Comparison of ENCODE assay signal across 21 cellular contexts in genomic region chr4:121009578-121010338, GRCh38.
A peak's percentile ranks its signal among the peaks of the same experiment; 100 is the strongest.
DNase-seq lines count a peak whose midpoint lies in the region; ATAC-seq, FAIRE-seq and TF ChIP-seq lines count a peak whose summit lies in the region.
"Had no signal": no experiment of that assay in that cellular context is flagged by ENCODE, and none has a peak within 500 bp of the region (broad histone marks: within the 10 kb centered on the region; RNA-seq: fewer than 3 reads in every experiment).

No MANE protein-coding gene starts in this region.

- in situ Hi-C loops in HepG2 (cut with HindIII; ENCODE audit: extremely low pct_ligation_motif_present, low pct_unique_long_range_greater_than_20kb) (no loop called here), IMR-90 (cut with MboI; ENCODE audit: low sequenced_read_pairs) (no loop called here), K562 (cut with MboI) (no loop called here)

- no peak for ATAC-seq in HepG2
- no peak for ATAC-seq in right lobe of liver
- ATAC-seq in IMR-90 (ENCODE audit: low read depth): no peak
- ATAC-seq in K562: no peak
- no peak for ATAC-seq in HG02870 (IDR thresholded peaks at IDR 0.05; ENCODE audit: unreplicated experiment)
- ATAC-seq: GM12878 had no signal

- H2AFZ ChIP-seq in HepG2 (ENCODE audit: low read length) (no peak overlapping the region), IMR-90 (replicated peaks; ENCODE audit: low read length, poor library complexity) (no peak overlapping the region), K562 (ENCODE audit: low read depth, low read length) (no peak overlapping the region), parathyroid adenoma (peak overlapping the region; percentile 28)
- H2AFZ ChIP-seq: PC-9 had no signal

- DNase-seq in HepG2 (ENCODE audit: low spot score) (no peak), right lobe of liver (no peak), IMR-90 (no peak), K562 (ENCODE audit: extremely low read depth in 1 of 4, low spot score in 3 of 4) (no peak), putamen (ENCODE audit: low spot score) (no peak), NCI-H526 (lab: John Stamatoyannopoulos, UW) (no peak)
- DNase-seq: ACHN, C1 segment of cervical spinal cord, Caco-2, GF-D8, GOT3, NCI-H1436, NCI-H1930, NCI-H226, NCI-H524, PC-9, SJCRH30 had no signal

- TF ChIP-seq EP300 in HepG2 (IDR thresholded peaks at IDR 0.05; ENCODE audit: low read depth in 2 of 2, low read length in 2 of 2) (no peak), HepG2 (CRISPR knock-in tag; IDR thresholded peaks at IDR 0.05; ENCODE audit: borderline replicate concordance) (no peak), K562 (IDR thresholded peaks at IDR 0.05; ENCODE audit: low read length) (no peak)

- H3K4me3 ChIP-seq in HepG2 (replicated peaks in 1 of 3; ENCODE audit: insufficient read depth in 1 of 3, low read depth in 2 of 3, low read length in 3 of 3): no peak overlapping the region
- no peak overlapping the region for H3K4me3 ChIP-seq in right lobe of liver
- H3K4me3 ChIP-seq in IMR-90 (ENCODE audit: insufficient read depth, low read depth, low read length): no peak overlapping the region
- H3K4me3 ChIP-seq in K562: no peak overlapping the region
- no peak overlapping the region for H3K4me3 ChIP-seq in parathyroid adenoma (ENCODE audit: low read depth, low read length)
- H3K4me3 ChIP-seq: GM12878, PC-9, SJCRH30 had no signal

- TF ChIP-seq CTCF in HepG2 (CRISPR knock-in tag; IDR thresholded peaks at IDR 0.05): no peak
- no peak for TF ChIP-seq CTCF in right lobe of liver (IDR thresholded peaks at IDR 0.05)
- TF ChIP-seq CTCF in IMR-90 (conservative IDR thresholded peaks at IDR 0.05; ENCODE audit: low read depth, low read length): no peak
- TF ChIP-seq CTCF in K562 (IDR thresholded peaks at IDR 0.05 in 2 of 3, conservative IDR thresholded peaks at IDR 0.05 in 1 of 3; ENCODE audit: insufficient read depth in 2 of 3, low read depth in 1 of 3, low read length in 3 of 3): no peak
- no peak for TF ChIP-seq CTCF in parathyroid adenoma (IDR thresholded peaks at IDR 0.05)

- H3K79me1 ChIP-seq in IMR-90 (ENCODE audit: low read depth in 1 of 2, low read length in 2 of 2): no peaks in the 10 kb centered on the region

- H2AK5ac ChIP-seq in IMR-90 (ENCODE audit: low read depth, low read length): no peak overlapping the region

- CTCF ChIA-PET in HepG2 (lab: Yijun Ruan, JAX; ENCODE audit: low intra/inter-chr PET ratio, low total read pairs): no interaction called here
- CTCF ChIA-PET in IMR-90 (lab: Yijun Ruan, JAX): no interaction called here
- CTCF ChIA-PET in K562 (lab: Yijun Ruan, JAX; ENCODE audit: low intra/inter-chr PET ratio): no interaction called here

- no peak overlapping the region for H2BK20ac ChIP-seq in IMR-90 (ENCODE audit: low read depth, low read length)

- H3K4me1 ChIP-seq in HepG2 (ENCODE audit: insufficient read depth, low read length) (no peaks in the 10 kb centered on the region), right lobe of liver (no peaks in the 10 kb centered on the region), IMR-90 (ENCODE audit: control insufficient read depth, insufficient read depth, low read length) (no peaks in the 10 kb centered on the region), K562 (replicated peaks in 1 of 2; ENCODE audit: control insufficient read depth in 2 of 2, insufficient read depth in 2 of 2, low read length in 2 of 2) (no peaks in the 10 kb centered on the region), parathyroid adenoma (no peaks in the 10 kb centered on the region)
- H3K4me1 ChIP-seq: SJCRH30 had no signal

- no peak overlapping the region for H2BK5ac ChIP-seq in IMR-90 (ENCODE audit: low read depth, low read length, poor library complexity, severe bottlenecking)

- no peak overlapping the region for H4K91ac ChIP-seq in IMR-90 (ENCODE audit: insufficient read depth, low read depth, low read length)

- H3K9ac ChIP-seq in HepG2 (ENCODE audit: insufficient read depth, low read depth, low read length) (no peak overlapping the region), IMR-90 (ENCODE audit: low read depth, low read length) (no peak overlapping the region), K562 (ENCODE audit: insufficient read depth in 1 of 2, low read depth in 2 of 2, low read length in 2 of 2) (no peak overlapping the region), parathyroid adenoma (no peak overlapping the region)

- no peak overlapping the region for H2BK120ac ChIP-seq in IMR-90 (ENCODE audit: low read depth, low read length)

- no peak overlapping the region for H4K8ac ChIP-seq in IMR-90 (ENCODE audit: low read depth in 2 of 2, low read length in 2 of 2)

- H3K56ac ChIP-seq in IMR-90 (ENCODE audit: extremely low read depth, insufficient read depth, low read length): no peak overlapping the region

- no peaks in the 10 kb centered on the region for H3K9me1 ChIP-seq in IMR-90 (ENCODE audit: insufficient read depth, low read length)
- no peaks in the 10 kb centered on the region for H3K9me1 ChIP-seq in K562 (ENCODE audit: control insufficient read depth, insufficient read depth, low read length)

- intact Hi-C loops in HepG2 (cut with micrococcal nuclease; ENCODE audit: unreplicated experiment): no loop called here
- intact Hi-C loops in right lobe of liver (cut with DNase I): no loop called here
- intact Hi-C loops in IMR-90 (cut with micrococcal nuclease): no loop called here
- intact Hi-C loops in K562 (cut with micrococcal nuclease): no loop called here

- no peaks in the 10 kb centered on the region for H3K36me3 ChIP-seq in HepG2 (replicated peaks in 1 of 2; ENCODE audit: control insufficient read depth in 1 of 2, insufficient read depth in 2 of 2, low read length in 2 of 2)
- H3K36me3 ChIP-seq in right lobe of liver: no peaks in the 10 kb centered on the region
- H3K36me3 ChIP-seq in IMR-90 (ENCODE audit: control insufficient read depth, insufficient read depth, low read length): no peaks in the 10 kb centered on the region
- H3K36me3 ChIP-seq in K562 (ENCODE audit: control insufficient read depth, insufficient read depth, low read length): no peaks in the 10 kb centered on the region
- H3K36me3 ChIP-seq in parathyroid adenoma (ENCODE audit: control insufficient read depth, insufficient read depth, low read length): no peaks in the 10 kb centered on the region
- H3K36me3 ChIP-seq: SJCRH30 had no signal

- no peak for FAIRE-seq in HepG2 (lab: Jason Lieb, UNC)
- no peak for FAIRE-seq in K562 (lab: Jason Lieb, UNC)
- FAIRE-seq: GM12878 had no signal

- H3K27ac ChIP-seq in HepG2 (ENCODE audit: extremely low read length, insufficient read depth, low read length) (no peak overlapping the region), right lobe of liver (no peak overlapping the region), IMR-90 (ENCODE audit: insufficient read depth, low read length) (no peak overlapping the region), K562 (ENCODE audit: extremely low read depth, low read depth, low read length) (no peak overlapping the region), parathyroid adenoma (no peak overlapping the region)
- H3K27ac ChIP-seq: PC-9, RWPE1, SJCRH30 had no signal

- H3K9me3 ChIP-seq in HepG2 (ENCODE audit: low read length) (no peaks in the 10 kb centered on the region), right lobe of liver (no peaks in the 10 kb centered on the region), IMR-90 (ENCODE audit: control insufficient read depth, insufficient read depth, low read length) (no peaks in the 10 kb centered on the region), K562 (replicated peaks; ENCODE audit: control insufficient read depth, insufficient read depth, low read depth, low read length) (no peaks in the 10 kb centered on the region), parathyroid adenoma (ENCODE audit: control insufficient read depth, low read length) (no peaks in the 10 kb centered on the region)
- H3K9me3 ChIP-seq: Caco-2, SJCRH30 had no signal

- no peak overlapping the region for H2AK9ac ChIP-seq in IMR-90 (replicated peaks; ENCODE audit: low read depth, low read length, poor library complexity)

- no peak overlapping the region for H3K23ac ChIP-seq in IMR-90 (ENCODE audit: low read depth, low read length)

- H3K4me2 ChIP-seq in HepG2 (ENCODE audit: low read depth, low read length): no peak overlapping the region
- no peak overlapping the region for H3K4me2 ChIP-seq in IMR-90 (ENCODE audit: low read depth, low read length)
- H3K4me2 ChIP-seq in K562 (ENCODE audit: insufficient read depth, low read length): no peak overlapping the region
- H3K4me2 ChIP-seq in parathyroid adenoma (ENCODE audit: low read length): no peak overlapping the region
- H3K4me2 ChIP-seq: PC-9 had no signal

- H3K27me3 ChIP-seq in HepG2 (ENCODE audit: control insufficient read depth in 1 of 2, insufficient read depth in 2 of 2, low read length in 2 of 2): no peaks in the 10 kb centered on the region
- H3K27me3 ChIP-seq in right lobe of liver: no peaks in the 10 kb centered on the region
- no peaks in the 10 kb centered on the region for H3K27me3 ChIP-seq in IMR-90 (ENCODE audit: control insufficient read depth, insufficient read depth, low read length)
- H3K27me3 ChIP-seq in K562 (ENCODE audit: control insufficient read depth in 2 of 2, insufficient read depth in 2 of 2, low read length in 2 of 2): no peaks in the 10 kb centered on the region
- H3K27me3 ChIP-seq in parathyroid adenoma (ENCODE audit: control insufficient read depth, insufficient read depth, low read length): no peaks in the 10 kb centered on the region
- H3K27me3 ChIP-seq: SJCRH30 had no signal

- whole genome bisulfite sequencing in HepG2 (ENCODE audit: low lambda C conversion rate): 1% methylated on average over 3 of the region's 3 CpGs
- WGBS in right lobe of liver (ENCODE audit: insufficient coverage, low coverage, low lambda C conversion rate, missing lambda C conversion rate): 75% methylated on average over 3 of the region's 3 CpGs
- no CpG with 5 or more reads among the region's 3 CpGs for WGBS in IMR-90 (ENCODE audit: extremely low coverage in 2 of 2, insufficient read length in 1 of 2), 2 experiments
- WGBS in K562 (ENCODE audit: insufficient coverage, low coverage, missing lambda C conversion rate): 2% methylated on average over 3 of the region's 3 CpGs

- no peak overlapping the region for H3K18ac ChIP-seq in IMR-90 (ENCODE audit: low read depth, low read length)

- H3K4ac ChIP-seq in IMR-90 (ENCODE audit: low read depth, low read length): no peak overlapping the region

- TF ChIP-seq POLR2A in HepG2 (IDR thresholded peaks at IDR 0.05; ENCODE audit: insufficient read depth in 1 of 2, low read depth in 2 of 2, low read length in 2 of 2) (no peak), right lobe of liver (IDR thresholded peaks at IDR 0.05) (no peak), IMR-90 (IDR thresholded peaks at IDR 0.05; ENCODE audit: low read depth, low read length) (no peak), K562 (conservative IDR thresholded peaks at IDR 0.05) (no peak)

- no peak overlapping the region for H4K5ac ChIP-seq in IMR-90 (ENCODE audit: low read depth, low read length)

- TF ChIP-seq RAD21 in HepG2 (CRISPR knock-in tag; IDR thresholded peaks at IDR 0.05) (no peak), IMR-90 (IDR thresholded peaks at IDR 0.05; ENCODE audit: low read length) (no peak), K562 (CRISPR knock-in tag; conservative IDR thresholded peaks at IDR 0.05 in 1 of 2, IDR thresholded peaks at IDR 0.05 in 1 of 2) (no peak)

- H3K79me2 ChIP-seq in HepG2 (ENCODE audit: insufficient read depth, low read length) (no peaks in the 10 kb centered on the region), K562 (ENCODE audit: control insufficient read depth, insufficient read depth, low read length) (no peaks in the 10 kb centered on the region), parathyroid adenoma (no peaks in the 10 kb centered on the region)

- no TSS peak for BruUV-seq in HepG2 (replicated peaks; lab: Mats Ljungman, UMichigan)
- no TSS peak for BruUV-seq in IMR-90 (replicated peaks; lab: Mats Ljungman, UMichigan)
- BruUV-seq in K562 (replicated peaks; lab: Mats Ljungman, UMichigan): no TSS peak

- dilution Hi-C loops in IMR-90 (cut with HindIII; ENCODE audit: low sequenced_read_pairs, unreplicated experiment): no loop called here

- no peak overlapping the region for H2BK15ac ChIP-seq in IMR-90 (ENCODE audit: low read depth, low read length)

- POLR2A ChIA-PET in HepG2 (lab: Yijun Ruan, JAX) (no interaction called here), IMR-90 (lab: Charles Lee; ENCODE audit: unreplicated experiment) (no interaction called here), K562 (lab: Yijun Ruan, JAX) (no interaction called here)

- no peaks in the 10 kb centered on the region for H4K20me1 ChIP-seq in HepG2 (ENCODE audit: insufficient read depth, low read length)
- H4K20me1 ChIP-seq in IMR-90 (ENCODE audit: insufficient read depth, low read length): no peaks in the 10 kb centered on the region
- no peaks in the 10 kb centered on the region for H4K20me1 ChIP-seq in K562 (replicated peaks; ENCODE audit: control insufficient read depth, insufficient read depth, low read length)

- H3K14ac ChIP-seq in IMR-90 (replicated peaks; ENCODE audit: low read depth, low read length): no peak overlapping the region

Comparison
In these comparisons a context has a peak if more than half of its experiments do, and no peak if none do; other contexts are left out.
1. Of the 241 proteins assayed by ChIP-seq in both HepG2 and K562: peak only in HepG2: MAFK; only in K562: none; in both: MAFF; in neither: 239.